26 cellular contexts compared by ENCODE assay signal in genomic region chrX:6707497-6707896, GRCh38.
"Had no signal": no experiment of that assay in that cellular context is flagged by ENCODE, and none has a peak within 500 bp of the region (broad histone marks: within the 10 kb centered on the region; RNA-seq: fewer than 3 reads in every experiment).

No MANE protein-coding gene starts in this region.

- DNase-seq: activated CD4-positive, alpha-beta memory T cell treated with anti-CD3 and anti-CD28 coated beads for 36 hours; activated CD4-positive, alpha-beta T cell treated with anti-CD3 and anti-CD28 coated beads, Interleukin-2, amount 10 ng/mL, durations not matched to agents 7 days and 5 days; activated CD4-positive, CD25-positive, alpha-beta regulatory T cell; activated CD8-positive, alpha-beta memory T cell treated with anti-CD3 and anti-CD28 coated beads for 24 hours; activated gamma-delta T cell; activated naive CD4-positive, alpha-beta T cell treated with anti-CD3 and anti-CD28 coated beads for 36 hours; activated T-cell treated with anti-CD3 and anti-CD28 coated beads, Interleukin-2, amount 50 U/mL, for 4 hours; amygdala; MG63; MV-4-11; NCI-H1092 treated with DMSO at 0.1 percent for 48 hours; NCI-H1417 treated with DMSO at 0.1 percent for 48 hours; NCI-H1694; NCI-H2029; NCI-H510A treated with DMSO at 0.1 percent for 48 hours; NCI-H69; NK-92 treated with Interleukin-12 subunit alpha and Interleukin-12 subunit beta, amount 100 ng/mL, for 24 hours; OCI-M1; Peyer's patch; Right ventricle myocardium superior; T-helper 17 cell; T-helper 9 cell had no signal

- H3K27me3 ChIP-seq: MG63, Peyer's patch had no signal

- H3K36me3 Mint-ChIP-seq: activated CD4-positive, alpha-beta memory T cell treated with anti-CD3 and anti-CD28 coated beads for 36 hours; activated naive CD8-positive, alpha-beta T cell; brain had no signal

- H3K4me1 Mint-ChIP-seq: activated CD4-positive, alpha-beta T cell treated with anti-CD3 and anti-CD28 coated beads, Interleukin-2, amount 10 ng/mL, durations not matched to agents 7 days and 5 days; central memory CD8-positive, alpha-beta T cell; T-helper 17 cell had no signal

- H3K9me3 Mint-ChIP-seq: activated CD4-positive, alpha-beta memory T cell treated with anti-CD3 and anti-CD28 coated beads for 36 hours; activated CD4-positive, alpha-beta T cell treated with anti-CD3 and anti-CD28 coated beads, Interleukin-2, amount 10 ng/mL, durations not matched to agents 7 days and 5 days; activated naive CD4-positive, alpha-beta T cell treated with anti-CD3 and anti-CD28 coated beads for 36 hours; activated T-cell treated with anti-CD3 and anti-CD28 coated beads, Interleukin-2, amount 50 U/mL, for 4 hours; central memory CD8-positive, alpha-beta T cell had no signal

- H3K9me3 ChIP-seq: MG63, Peyer's patch had no signal

- H3K4me3 ChIP-seq: MG63, Peyer's patch had no signal

- H3K36me3 ChIP-seq: MG63, Peyer's patch had no signal

- ATAC-seq: activated T-cell treated with anti-CD3 and anti-CD28 coated beads, Interleukin-2, amount 50 U/mL, for 4 hours; T-helper 17 cell had no signal

- H3K27me3 Mint-ChIP-seq: activated CD4-positive, alpha-beta memory T cell treated with anti-CD3 and anti-CD28 coated beads for 36 hours; activated CD4-positive, alpha-beta T cell treated with anti-CD3 and anti-CD28 coated beads, Interleukin-2, amount 10 ng/mL, durations not matched to agents 7 days and 5 days; activated naive CD8-positive, alpha-beta T cell; brain; central memory CD8-positive, alpha-beta T cell; T-helper 17 cell had no signal

- H3K27ac Mint-ChIP-seq: activated CD4-positive, alpha-beta memory T cell treated with anti-CD3 and anti-CD28 coated beads for 36 hours; activated CD4-positive, alpha-beta T cell treated with anti-CD3 and anti-CD28 coated beads, Interleukin-2, amount 10 ng/mL, durations not matched to agents 7 days and 5 days; activated naive CD4-positive, alpha-beta T cell treated with anti-CD3 and anti-CD28 coated beads for 36 hours; activated naive CD8-positive, alpha-beta T cell; brain; T-helper 17 cell had no signal

- H3K4me1 ChIP-seq: Peyer's patch had no signal

- H3K27ac ChIP-seq: Peyer's patch, RWPE1 had no signal

- H3K4me3 Mint-ChIP-seq: activated CD4-positive, alpha-beta memory T cell treated with anti-CD3 and anti-CD28 coated beads for 36 hours; activated CD4-positive, alpha-beta T cell treated with anti-CD3 and anti-CD28 coated beads, Interleukin-2, amount 10 ng/mL, durations not matched to agents 7 days and 5 days; activated naive CD4-positive, alpha-beta T cell treated with anti-CD3 and anti-CD28 coated beads for 36 hours; activated naive CD8-positive, alpha-beta T cell; activated T-cell treated with anti-CD3 and anti-CD28 coated beads, Interleukin-2, amount 50 U/mL, for 4 hours; brain; central memory CD8-positive, alpha-beta T cell; T-helper 17 cell had no signal
